ENCODE assay signal across 28 cellular contexts in genomic region chr10:124158592-124158991, GRCh38.
"Had no signal": no experiment of that assay in that cellular context is flagged by ENCODE, and none has a peak within 500 bp of the region (broad histone marks: within the 10 kb centered on the region; RNA-seq: fewer than 3 reads in every experiment).

No MANE protein-coding gene starts in this region.

- H3K27ac ChIP-seq: body of pancreas, colonic mucosa, epithelial cell of prostate, esophagus squamous epithelium, heart right ventricle, left ventricle myocardium inferior, neutrophil, ovary, prostate gland, thyroid gland, upper lobe of right lung had no signal

- H3K4me3 ChIP-seq: body of pancreas, colonic mucosa, esophagus squamous epithelium, heart right ventricle, left ventricle myocardium inferior, lung, ovary, prostate gland, smooth muscle cell, thyroid gland, upper lobe of right lung had no signal

- ATAC-seq: activated CD4-positive, alpha-beta T cell treated with anti-CD3 and anti-CD28 coated beads for 36 hours; activated CD8-positive, alpha-beta T cell treated with anti-CD3 and anti-CD28 coated beads, Interleukin-2, amount 10 ng/mL, durations not matched to agents 7 days and 5 days; body of pancreas; heart right ventricle; stimulated activated memory B cell treated with anti-CD40 and anti-IgM and Interleukin-4, amounts not matched to agents 10 μg/mL and 1 μg/mL and 100 μg/mL, for 72 hours; stimulated activated naive CD8-positive, alpha-beta T cell treated with anti-CD3 and anti-CD28 coated beads, Interleukin-15, amount 100 ng/mL, for 72 hours; upper lobe of right lung had no signal

- H3K4me2 ChIP-seq: smooth muscle cell had no signal

- DNase-seq: activated CD4-positive, alpha-beta T cell treated with anti-CD3 and anti-CD28 coated beads for 36 hours; activated CD4-positive, CD25-positive, alpha-beta regulatory T cell; activated CD8-positive, alpha-beta T cell treated with anti-CD3 and anti-CD28 coated beads, Interleukin-2, amount 10 ng/mL, durations not matched to agents 7 days and 5 days; activated effector memory CD4-positive, alpha-beta T cell treated with Interleukin-2 at 50 U/mL for 16 hours; activated naive CD4-positive, alpha-beta T cell treated with Interleukin-2 at 50 U/mL for 16 hours; aorta; body of pancreas; cerebellar nuclear complex; colonic mucosa; effector CD8-positive, alpha-beta T cell; esophagus squamous epithelium; foreskin melanocyte; heart right ventricle; left ventricle myocardium inferior; retina; stimulated activated CD4-positive, alpha-beta T cell treated with anti-CD3 and anti-CD28 coated beads, Interleukin-1b, Interleukin-23, amount 100 ng/mL, for 48 hours; stimulated activated CD4-positive, alpha-beta T cell treated with anti-CD3 and anti-CD28 coated beads, Interleukin-4, amount 100 ng/mL, for 4 hours; stimulated activated CD8-positive, alpha-beta memory T cell treated with anti-CD3 and anti-CD28 coated beads, Interleukin-4, amount 100 ng/mL, for 48 hours; stimulated activated naive CD8-positive, alpha-beta T cell treated with anti-CD3 and anti-CD28 coated beads, Interleukin-15, amount 100 ng/mL, for 72 hours; thyroid gland; upper lobe of right lung had no signal

- H3K9me3 ChIP-seq: body of pancreas, colonic mucosa, esophagus squamous epithelium, heart right ventricle, left ventricle myocardium inferior, neutrophil, ovary, prostate gland, thyroid gland, upper lobe of right lung had no signal

- H3K27me3 ChIP-seq: body of pancreas, colonic mucosa, ovary, thyroid gland, upper lobe of right lung had no signal

- H3K4me1 ChIP-seq: prostate gland had no signal

- H3K36me3 ChIP-seq: colonic mucosa, esophagus squamous epithelium, heart right ventricle, left ventricle myocardium inferior, neutrophil, ovary, prostate gland, thyroid gland, upper lobe of right lung had no signal
